In the genomic region with DNA sequence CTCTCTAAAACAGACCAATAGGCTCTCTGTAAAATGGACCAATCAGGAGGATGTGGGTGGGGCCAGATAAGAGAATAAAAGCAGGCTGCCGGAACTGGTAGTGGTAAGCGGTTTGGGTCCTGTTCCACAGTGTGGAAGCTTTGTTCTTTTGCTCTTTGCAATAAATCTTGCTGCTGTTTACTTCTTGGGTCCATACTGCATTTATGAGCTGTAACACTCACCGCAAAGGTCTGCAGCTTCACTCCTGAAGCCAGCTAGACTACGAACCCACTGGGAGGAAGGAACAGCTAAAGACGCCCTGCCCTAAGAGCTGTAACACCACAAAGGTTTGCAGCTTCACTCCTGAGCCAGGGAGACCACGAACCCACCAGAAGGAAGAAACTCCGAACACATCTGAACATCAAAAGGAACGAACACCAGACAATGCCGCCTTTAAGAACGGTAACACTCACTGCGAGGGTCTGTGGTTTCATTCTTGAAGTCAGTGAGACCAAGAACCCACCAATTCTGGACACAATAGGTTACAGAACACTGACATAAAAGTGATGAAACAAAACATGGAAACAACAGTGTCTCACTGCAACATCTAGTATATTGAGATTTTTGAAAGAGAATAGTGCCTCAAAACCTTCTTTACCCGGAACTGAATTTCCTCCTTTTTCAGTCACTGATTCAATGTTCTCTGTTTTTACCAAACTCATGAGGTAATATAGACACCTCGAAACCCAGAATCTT, we compare ENCODE assay signal across 1 cellular context.
TF ChIP-seq lines count a peak whose summit lies in the region.

No MANE protein-coding gene starts in this region.

TF ChIP-seq in GM23338, 12 proteins besides CTCF, POLR2A, EP300 and RAD21 (continued from another document):
- no peak for TF ChIP-seq ZNF462 (CRISPR knock-in tag; IDR thresholded peaks at IDR 0.05)
TF ChIP-seq in GM23338: peak in this region for 0.
